10 cellular contexts compared by ENCODE assay signal in the genomic region with DNA sequence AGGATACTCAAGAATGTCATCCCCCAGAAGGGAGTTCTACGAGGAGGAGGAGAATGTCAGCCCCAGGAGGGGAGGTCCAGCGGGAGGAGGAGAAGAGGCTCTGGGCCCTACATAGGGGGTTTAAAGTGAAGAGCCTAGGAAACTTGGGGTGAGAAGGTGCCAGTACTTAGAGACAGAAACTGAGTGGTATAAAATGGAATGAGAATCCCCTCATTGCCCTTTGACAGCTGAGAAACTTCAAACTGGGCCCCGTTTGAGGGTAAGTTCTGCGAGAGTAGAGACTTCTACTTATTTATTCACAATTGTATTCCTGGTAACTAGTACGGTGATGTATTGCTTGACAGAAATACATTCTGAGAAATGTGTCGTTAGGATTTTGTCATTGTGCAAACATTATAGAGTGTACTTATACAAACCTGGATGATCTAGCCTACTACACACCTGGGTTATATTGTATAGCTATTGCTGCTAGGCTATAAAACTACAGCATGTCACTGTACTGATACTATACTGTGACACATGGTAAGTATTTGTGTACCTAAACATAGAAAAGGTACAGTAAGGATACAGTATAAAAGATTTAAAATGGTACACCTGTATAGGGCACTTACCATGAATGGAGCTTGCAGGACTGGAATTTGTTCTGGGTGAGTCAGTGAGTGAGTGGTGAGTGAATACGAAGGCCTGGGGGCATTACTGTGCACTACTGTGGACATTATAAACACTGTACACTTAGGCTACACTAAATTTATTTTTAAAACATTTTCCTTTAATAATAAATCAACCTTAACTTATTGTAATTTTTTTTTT.
DNase-seq lines count a peak whose midpoint lies in the region; ATAC-seq and TF ChIP-seq lines count a peak whose summit lies in the region.
"Had no signal": no experiment of that assay in that cellular context is flagged by ENCODE, and none has a peak within 500 bp of the region (broad histone marks: within the 10 kb centered on the region; RNA-seq: fewer than 3 reads in every experiment).

No MANE protein-coding gene starts in this region.

- 73% methylated on average over 7 of the region's 7 CpGs for WGBS in urinary bladder

- H3K27ac ChIP-seq in left lung (peak overlapping the region; percentile 11 to 41), urinary bladder (ENCODE audit: low read depth) (peak overlapping the region; percentile 14)

- TF ChIP-seq CTCF in astrocyte of the spinal cord (IDR thresholded peaks at IDR 0.05; ENCODE audit: low read depth, low read length) = no peak
- no peak for TF ChIP-seq CTCF in left lung (IDR thresholded peaks at IDR 0.05)

- no peaks in the 10 kb centered on the region for H3K27me3 ChIP-seq in left lung

- intact Hi-C loops in left lung (cut with DNase I) = no loop called here

- peak; percentile 75 for ATAC-seq in left lung
- ATAC-seq in HG02973 (IDR thresholded peaks at IDR 0.05; ENCODE audit: unreplicated experiment) = no peak

- H3K9me3 ChIP-seq in left lung = peaks cover 0 to 2% of the 10 kb centered on the region in 2 donors

- DNase-seq in NCI-H526 treated with DMSO at 0.1 percent for 48 hours (lab: John Stamatoyannopoulos, UW) (peak; percentile 11), NCI-H526 (lab: John Stamatoyannopoulos, UW) (no peak), astrocyte of the spinal cord (ENCODE audit: low read depth, low spot score) (peak; percentile 46), left lung (no peak), dedifferentiated amniotic fluid mesenchymal stem cell (ENCODE audit: extremely low spot score) (no peak), COR-L47 (lab: John Stamatoyannopoulos, UW) (no peak)
- DNase-seq: KG1; stimulated activated CD8-positive, alpha-beta memory T cell treated with anti-CD3 and anti-CD28 coated beads, Interleukin-4, amount 100 ng/mL, for 48 hours had no signal

- H3K36me3 ChIP-seq in left lung (no peaks in the 10 kb centered on the region), urinary bladder (ENCODE audit: insufficient read depth) (no peaks in the 10 kb centered on the region)

- H3K4me1 ChIP-seq in left lung (peaks cover 0 to 4% of the 10 kb centered on the region in 2 donors), urinary bladder (ENCODE audit: insufficient read depth) (no peaks in the 10 kb centered on the region)

- in situ Hi-C loops in astrocyte of the spinal cord (cut with HindIII; ENCODE audit: low sequenced_read_pairs) = no loop called here

- no peak overlapping the region for H3K4me3 ChIP-seq in astrocyte of the spinal cord (ENCODE audit: low read depth, low read length)
- no peak overlapping the region for H3K4me3 ChIP-seq in left lung
- no peak overlapping the region for H3K4me3 ChIP-seq in urinary bladder (ENCODE audit: low read depth, low read length)

Comparison
In these comparisons a context has a peak if more than half of its experiments do, and no peak if none do; other contexts are left out.
1. DNase-seq: peak in NCI-H526 treated with DMSO at 0.1 percent for 48 hours (single experiment) and astrocyte of the spinal cord (single experiment); none in NCI-H526 (0 of 2), left lung (0 of 2), dedifferentiated amniotic fluid mesenchymal stem cell (single experiment) and COR-L47 (single experiment).